ENCODE assay signal across 19 cellular contexts in the genomic region with DNA sequence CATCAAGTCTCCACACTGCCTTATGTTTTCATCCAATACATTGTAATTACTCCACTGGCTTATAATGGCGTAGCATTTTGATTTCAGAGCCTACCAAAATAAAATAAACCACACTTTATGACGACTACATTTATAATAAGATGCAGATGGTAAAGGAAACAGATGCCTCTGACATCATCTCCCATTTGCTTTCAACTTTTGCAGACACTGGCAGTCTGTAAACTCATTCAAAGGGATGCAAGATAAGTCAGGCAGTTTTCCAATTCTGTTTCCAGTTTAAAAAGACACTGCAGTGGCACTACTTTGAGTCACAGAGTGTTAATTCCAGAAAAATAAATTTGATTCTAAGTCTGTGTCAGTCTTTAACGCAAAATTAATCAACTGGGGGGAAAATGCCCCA. TPM values are rescaled to one million over a fixed set of nuclear protein-coding genes. Genes with fewer than 3 reads are reported as not detected.
A peak's percentile ranks its signal among the peaks of the same experiment; 100 is the strongest.
DNase-seq lines count a peak whose midpoint lies in the region; ATAC-seq, FAIRE-seq and TF ChIP-seq lines count a peak whose summit lies in the region.
"Had no signal": no experiment of that assay in that cellular context is flagged by ENCODE, and none has a peak within 500 bp of the region (broad histone marks: within the 10 kb centered on the region; RNA-seq: fewer than 3 reads in every experiment).

No MANE protein-coding gene starts in this region.

- no peak overlapping the region for H3K4me2 ChIP-seq in osteoblast (ENCODE audit: insufficient read depth, low read length)

- ATAC-seq in SK-N-SH treated with all-trans-retinoic acid at 6 μM for 48 hours (peak; percentile 87), GM18519 (IDR thresholded peaks at IDR 0.05; ENCODE audit: low FRiP score, unreplicated experiment) (no peak)
- ATAC-seq: activated naive CD8-positive, alpha-beta T cell treated with anti-CD3 and anti-CD28 coated beads, Interleukin-2, amount 50 U/mL, for 24 hours had no signal

- H2AFZ ChIP-seq in osteoblast (ENCODE audit: low read length), result no peak overlapping the region

- DNase-seq in BJ (ENCODE audit: low read depth) (peak; percentile 23), fibroblast of mammary gland (ENCODE audit: low read depth) (peak; percentile 92), osteoblast (ENCODE audit: insufficient read length, low spot score, missing footprints) (peak; percentile 77), cerebellar nuclear complex (lab: John Stamatoyannopoulos, UW) (no peak), colonic mucosa (no peak), GM12891 (ENCODE audit: insufficient read length, low spot score) (no peak)
- DNase-seq: activated CD4-positive, alpha-beta T cell treated with anti-CD3 and anti-CD28 coated beads, Interleukin-2, amount 50 U/mL, for 48 hours; activated naive CD8-positive, alpha-beta T cell treated with anti-CD3 and anti-CD28 coated beads, Interleukin-2, amount 50 U/mL, for 24 hours; activated T-cell treated with anti-CD3 and anti-CD28 coated beads, Interleukin-2, amount 50 U/mL, for 48 hours; DND-41; NCI-H187; NCI-H524 treated with DMSO at 0.1 percent for 48 hours had no signal

- peaks cover 3% of the 10 kb centered on the region; the same call in 1 of the 2 replicates for H3K36me3 ChIP-seq in BJ (ENCODE audit: control insufficient read depth, insufficient read depth, low read length)
- peaks cover 33% of the 10 kb centered on the region for H3K36me3 ChIP-seq in osteoblast (ENCODE audit: insufficient read depth, low read length)
- H3K36me3 ChIP-seq in colonic mucosa, result no peaks in the 10 kb centered on the region
- H3K36me3 ChIP-seq: esophagus muscularis mucosa had no signal

- H3K9me3 ChIP-seq in osteoblast (ENCODE audit: low read depth, low read length) (no peaks in the 10 kb centered on the region), colonic mucosa (no peaks in the 10 kb centered on the region)
- H3K9me3 ChIP-seq: esophagus muscularis mucosa had no signal

- TF ChIP-seq CTCF in BJ (IDR thresholded peaks at IDR 0.05; ENCODE audit: insufficient read depth, low read depth, low read length) (no peak), fibroblast of mammary gland (conservative IDR thresholded peaks at IDR 0.05; ENCODE audit: control insufficient read depth, insufficient read depth, low read depth, low read length) (no peak), osteoblast (IDR thresholded peaks at IDR 0.05; ENCODE audit: extremely low read depth, low read depth, low read length) (no peak), colonic mucosa (IDR thresholded peaks at IDR 0.05) (no peak)

- peaks cover 16% of the 10 kb centered on the region for H4K20me1 ChIP-seq in osteoblast (ENCODE audit: insufficient read depth, low read length)

- H3K27me3 ChIP-seq in BJ (ENCODE audit: control insufficient read depth, insufficient read depth, low read length) (no peaks in the 10 kb centered on the region), osteoblast (ENCODE audit: insufficient read depth, low read length) (no peaks in the 10 kb centered on the region), colonic mucosa (no peaks in the 10 kb centered on the region)
- H3K27me3 ChIP-seq: esophagus muscularis mucosa had no signal

- CTCF ChIA-PET in BJ (lab: Yijun Ruan, JAX), result no interaction called here

- POLR2A ChIA-PET in BJ (lab: Charles Lee), result no interaction called here

- no peak overlapping the region for H3K4me3 ChIP-seq in BJ (ENCODE audit: low read depth, low read length)
- H3K4me3 ChIP-seq in fibroblast of mammary gland (ENCODE audit: control insufficient read depth, low read depth, low read length), result no peak overlapping the region
- H3K4me3 ChIP-seq in osteoblast (ENCODE audit: insufficient read depth, low read length), result no peak overlapping the region
- H3K4me3 ChIP-seq in colonic mucosa, result no peak overlapping the region
- H3K4me3 ChIP-seq: coronary artery, esophagus muscularis mucosa had no signal

- intact Hi-C loops in colonic mucosa (cut with DNase I), result no loop called here

- H3K79me2 ChIP-seq in osteoblast (ENCODE audit: insufficient read depth, low read length), result peaks cover 61% of the 10 kb centered on the region

- H3K4me1 ChIP-seq in osteoblast (ENCODE audit: insufficient read depth, low read length), result peaks cover 14% of the 10 kb centered on the region
- no peaks in the 10 kb centered on the region for H3K4me1 ChIP-seq in colonic mucosa

- no peak for TF ChIP-seq POLR2A in GM12891 (IDR thresholded peaks at IDR 0.05; ENCODE audit: low read depth, low read length)

- H3K27ac ChIP-seq in osteoblast (ENCODE audit: low read depth, low read length), result no peak overlapping the region
- no peak overlapping the region for H3K27ac ChIP-seq in colonic mucosa
- H3K27ac ChIP-seq: C4-2B, coronary artery, esophagus muscularis mucosa had no signal

- no peak for FAIRE-seq in GM12891 (lab: Jason Lieb, UNC)
- FAIRE-seq: H1, HTR-8/SVneo had no signal

- H3K9ac ChIP-seq in colonic mucosa (ENCODE audit: low read depth in 2 of 2, low read length in 2 of 2), result no peak overlapping the region

TF ChIP-seq in SK-N-SH treated with all-trans-retinoic acid at 6 μM for 48 hours, 23 proteins besides CTCF, POLR2A, EP300 and RAD21 (continues in another document):
- TF ChIP-seq GLIS3 (CRISPR knock-in tag; IDR thresholded peaks at IDR 0.05) (no peak), ZNF8 (CRISPR knock-in tag; IDR thresholded peaks at IDR 0.05) (no peak), CREB5 (CRISPR knock-in tag; IDR thresholded peaks at IDR 0.05; ENCODE audit: low read depth) (peak; percentile 44; the same call in 1 of the 2 replicates), ZFP3 (CRISPR knock-in tag; IDR thresholded peaks at IDR 0.05) (no peak), ESRRG (CRISPR knock-in tag; IDR thresholded peaks at IDR 0.05) (no peak), ISL1 (CRISPR knock-in tag; IDR thresholded peaks at IDR 0.05) (peak; percentile 23; the same call in 1 of the 2 replicates), TCF4 (CRISPR knock-in tag; IDR thresholded peaks at IDR 0.05; ENCODE audit: borderline replicate concordance) (peak; percentile 93)

TF ChIP-seq in GM12891, 5 proteins besides CTCF, POLR2A, EP300 and RAD21:
- no peak for TF ChIP-seq PAX5 (IDR thresholded peaks at IDR 0.05; ENCODE audit: insufficient read depth, low read length, severe bottlenecking)
- no peak for TF ChIP-seq TAF1 (IDR thresholded peaks at IDR 0.05; ENCODE audit: low read depth, low read length)
- no peak for TF ChIP-seq POLR2AphosphoS5 (IDR thresholded peaks at IDR 0.05; ENCODE audit: low read depth, low read length)
- TF ChIP-seq POU2F2 (IDR thresholded peaks at IDR 0.05; ENCODE audit: low read depth, low read length), result no peak
- no peak for TF ChIP-seq SPI1 (IDR thresholded peaks at IDR 0.05; ENCODE audit: low read depth, low read length)

RNA-seq across cellular contexts. Expression of gene DSEL, which starts 6.8 kb away (rescaled TPM):
- 19.9 and 44.5 TPM in 2 replicates for polyA plus RNA-seq in BJ (2011; rRNA removed)
- 59.5 and 63.4 TPM in 2 replicates for polyA minus RNA-seq in BJ (2011; rRNA and poly(A)+ RNA removed)
- total RNA-seq in osteoblast (119 and 157 TPM in 2 replicates), colonic mucosa (1 to 10 TPM in 1 of 2 donors, under 1 TPM in 1; 0.72 to 1.6 TPM)
- polyA plus RNA-seq in GM12891 (2012; ENCODE audit: low read depth, missing spikeins), result not detected

Comparison
In these comparisons a context has a peak if more than half of its experiments do, and no peak if none do; other contexts are left out.
1. DNase-seq: peak in BJ (single experiment), fibroblast of mammary gland (single experiment) and osteoblast (single experiment); none in cerebellar nuclear complex (0 of 2), colonic mucosa (single experiment) and GM12891 (single experiment).
2. RNA of gene DSEL, which starts 6.8 kb away (total RNA-seq): 119 to 157 TPM in osteoblast; 0.72 to 1.6 TPM in colonic mucosa; every median in the first group is over 10 times any median in the second.